21 cellular contexts compared by ENCODE assay signal in genomic region chr22:23268139-23268712, GRCh38.
DNase-seq lines count a peak whose midpoint lies in the region; ATAC-seq and TF ChIP-seq lines count a peak whose summit lies in the region.
"Had no signal": no experiment of that assay in that cellular context is flagged by ENCODE, and none has a peak within 500 bp of the region (broad histone marks: within the 10 kb centered on the region; RNA-seq: fewer than 3 reads in every experiment).

No MANE protein-coding gene starts in this region.

- peak overlapping the region in 11 of 59 donors; percentile 5 to 37 (median 26) for H3K27ac ChIP-seq in dorsolateral prefrontal cortex
- H3K27ac ChIP-seq: gastrocnemius medialis, pancreas, sigmoid colon, upper lobe of right lung had no signal

- H3K27me3 Mint-ChIP-seq in activated CD8-positive, alpha-beta memory T cell treated with anti-CD3 and anti-CD28 coated beads, Interleukin-2, amount 10 ng/mL, durations not matched to agents 7 days and 5 days = no peaks in the 10 kb centered on the region

- H3K36me3 Mint-ChIP-seq in activated CD8-positive, alpha-beta memory T cell treated with anti-CD3 and anti-CD28 coated beads, Interleukin-2, amount 10 ng/mL, durations not matched to agents 7 days and 5 days = no peaks in the 10 kb centered on the region

- intact Hi-C loops in dorsolateral prefrontal cortex (cut with DNase I) (no loop called here), posterior cingulate gyrus (cut with DNase I) (no loop called here)

- no peaks in the 10 kb centered on the region for H3K27me3 ChIP-seq in dorsolateral prefrontal cortex
- H3K27me3 ChIP-seq: BE2C, gastrocnemius medialis, pancreas, sigmoid colon, upper lobe of right lung had no signal

- CTCF ChIA-PET in activated CD8-positive, alpha-beta memory T cell treated with anti-CD3 and anti-CD28 coated beads, Interleukin-2, amount 10 ng/mL, durations not matched to agents 7 days and 5 days (lab: Charles Lee) = interaction anchor here (1.2 to 2.7 kb wide), 4 partner anchors 14 to 91 kb away, joined by 4 to 10 read pairs (median 4); no protein-coding TSS in a partner anchor

- no peak for DNase-seq in activated CD8-positive, alpha-beta memory T cell treated with anti-CD3 and anti-CD28 coated beads, Interleukin-2, amount 10 ng/mL, durations not matched to agents 7 days and 5 days
- no peak for DNase-seq in activated CD8-positive, alpha-beta memory T cell treated with anti-CD3 and anti-CD28 coated beads, Interleukin-2, amount 50 U/mL, for 4 hours
- peak; percentile 62 for DNase-seq in NCI-H2171 treated with DMSO at 0.1 percent for 48 hours (lab: John Stamatoyannopoulos, UW)
- peak in 8 of 10 donors; percentile 41 to 80 (median 64) for DNase-seq in dorsolateral prefrontal cortex
- DNase-seq in posterior cingulate gyrus = peak in 8 of 10 donors; percentile 56 to 95 (median 74)
- DNase-seq in SKM-1 treated with dmso at 0.1 percent for 144 hours (lab: John Stamatoyannopoulos, UW; ENCODE audit: unreplicated experiment) = no peak
- no peak for DNase-seq in superior temporal gyrus (ENCODE audit: extremely low spot score)
- DNase-seq: BE2C; effector CD8-positive, alpha-beta T cell; gastrocnemius medialis; kidney; NCI-H1436; NCI-H69; sigmoid colon; stimulated activated CD8-positive, alpha-beta memory T cell treated with anti-CD3 and anti-CD28 coated beads, Interleukin-4, amount 100 ng/mL, for 48 hours; T-helper 1 cell; upper lobe of right lung had no signal

- H3K27ac Mint-ChIP-seq in activated CD8-positive, alpha-beta memory T cell treated with anti-CD3 and anti-CD28 coated beads, Interleukin-2, amount 10 ng/mL, durations not matched to agents 7 days and 5 days = peak overlapping the region; percentile 11

- no peak for ATAC-seq in activated CD8-positive, alpha-beta memory T cell treated with anti-CD3 and anti-CD28 coated beads, Interleukin-2, amount 10 ng/mL, durations not matched to agents 7 days and 5 days
- no peak for ATAC-seq in GM18868 (IDR thresholded peaks at IDR 0.05; ENCODE audit: unreplicated experiment)
- ATAC-seq: esophagus mucosa, gastrocnemius medialis, upper lobe of right lung had no signal

- peaks cover 30% of the 10 kb centered on the region for H3K4me1 Mint-ChIP-seq in activated CD8-positive, alpha-beta memory T cell treated with anti-CD3 and anti-CD28 coated beads, Interleukin-2, amount 10 ng/mL, durations not matched to agents 7 days and 5 days

- H3K4me3 ChIP-seq in dorsolateral prefrontal cortex = no peak overlapping the region
- H3K4me3 ChIP-seq: gastrocnemius medialis, pancreas, sigmoid colon, upper lobe of right lung had no signal

- no peaks in the 10 kb centered on the region for H3K9me3 Mint-ChIP-seq in activated CD8-positive, alpha-beta memory T cell treated with anti-CD3 and anti-CD28 coated beads, Interleukin-2, amount 10 ng/mL, durations not matched to agents 7 days and 5 days (ENCODE audit: low read depth)
- H3K9me3 Mint-ChIP-seq: IgD-negative memory B cell had no signal

- no peak overlapping the region for H3K4me3 Mint-ChIP-seq in activated CD8-positive, alpha-beta memory T cell treated with anti-CD3 and anti-CD28 coated beads, Interleukin-2, amount 10 ng/mL, durations not matched to agents 7 days and 5 days

- TF ChIP-seq CTCF in dorsolateral prefrontal cortex (IDR thresholded peaks at IDR 0.05 in 54 of 56, conservative IDR thresholded peaks at IDR 0.05 in 2 of 56; ENCODE audit: low read depth in 1 of 56, partially characterized antibody in 56 of 56) = no peak

Comparison
In these comparisons a context has a peak if more than half of its experiments do, and no peak if none do; other contexts are left out.
1. DNase-seq: peak in NCI-H2171 treated with DMSO at 0.1 percent for 48 hours (single experiment), dorsolateral prefrontal cortex (8 of 10) and posterior cingulate gyrus (8 of 10); none in activated CD8-positive, alpha-beta memory T cell treated with anti-CD3 and anti-CD28 coated beads, Interleukin-2, amount 10 ng/mL, durations not matched to agents 7 days and 5 days (single experiment), activated CD8-positive, alpha-beta memory T cell treated with anti-CD3 and anti-CD28 coated beads, Interleukin-2, amount 50 U/mL, for 4 hours (single experiment), SKM-1 treated with dmso at 0.1 percent for 144 hours (single experiment) and superior temporal gyrus (single experiment).